8 cellular contexts compared by ENCODE assay signal in genomic region chr1:40951943-40952743, GRCh38. TPM values are rescaled to one million over a fixed set of nuclear protein-coding genes. Genes with fewer than 3 reads are reported as not detected.
DNase-seq lines count a peak whose midpoint lies in the region; ATAC-seq, FAIRE-seq and TF ChIP-seq lines count a peak whose summit lies in the region.

No MANE protein-coding gene starts in this region.

- peaks cover 6% of the 10 kb centered on the region for H3K4me1 ChIP-seq in endothelial cell of umbilical vein (ENCODE audit: control insufficient read depth, extremely low read depth, insufficient read depth, low read length)

- TF ChIP-seq CTCF in endothelial cell of umbilical vein (IDR thresholded peaks at IDR 0.05; ENCODE audit: extremely low read depth in 1 of 2, insufficient read depth in 1 of 2, low read depth in 1 of 2, low read length in 2 of 2): peak; percentile 93 to 97

- BruUV-seq in endothelial cell of umbilical vein (replicated peaks; lab: Mats Ljungman, UMichigan): no TSS peak

- H3K4me1 Mint-ChIP-seq in naive B cell: peaks cover 9 to 15% (median 10%) of the 10 kb centered on the region in 3 donors
- peaks cover 19% of the 10 kb centered on the region for H3K4me1 Mint-ChIP-seq in stimulated activated effector memory CD8-positive, alpha-beta T cell treated with anti-CD3 and anti-CD28 coated beads, Interleukin-12 subunit alpha, Interleukin-12 subunit beta, amount 100 ng/mL, for 72 hours

- no peak overlapping the region for H3K4me3 ChIP-seq in H7 (ENCODE audit: insufficient read depth, low read depth, low read length)
- H3K4me3 ChIP-seq in endothelial cell of umbilical vein (replicated peaks in 1 of 3; ENCODE audit: insufficient read depth in 1 of 3, low read depth in 1 of 3, low read length in 3 of 3): no peak overlapping the region

- POLR2A ChIA-PET in endothelial cell of umbilical vein (lab: Charles Lee): interaction anchor here (1.4 kb wide), 1 partner anchor 90 kb away, joined by 3 read pairs; the partner anchor contains the start of gene CITED4

- H3K9ac ChIP-seq in endothelial cell of umbilical vein (replicated peaks; ENCODE audit: extremely low read depth, insufficient read depth, low read length): no peak overlapping the region

- H3K36me3 Mint-ChIP-seq in naive B cell: no peaks in the 10 kb centered on the region
- H3K36me3 Mint-ChIP-seq in stimulated activated effector memory CD8-positive, alpha-beta T cell treated with anti-CD3 and anti-CD28 coated beads, Interleukin-12 subunit alpha, Interleukin-12 subunit beta, amount 100 ng/mL, for 72 hours: no peaks in the 10 kb centered on the region

- H3K9me3 Mint-ChIP-seq in naive B cell: peaks cover 0 to 5% (median 0%) of the 10 kb centered on the region in 7 donors
- H3K9me3 Mint-ChIP-seq in stimulated activated effector memory CD8-positive, alpha-beta T cell treated with anti-CD3 and anti-CD28 coated beads, Interleukin-12 subunit alpha, Interleukin-12 subunit beta, amount 100 ng/mL, for 72 hours: no peaks in the 10 kb centered on the region

- peak; percentile 79 for DNase-seq in Ammon's horn (ENCODE audit: low spot score)
- DNase-seq in H7: peak; percentile 92
- DNase-seq in NCI-H526 (lab: John Stamatoyannopoulos, UW): peak; percentile 67 to 94
- peak; percentile 84 for DNase-seq in activated CD8-positive, alpha-beta memory T cell treated with anti-CD3 and anti-CD28 coated beads for 24 hours
- peak; percentile 56 for DNase-seq in endothelial cell of umbilical vein (ENCODE audit: low read depth, low spot score)
- DNase-seq in naive B cell: peak; percentile 26
- DNase-seq in stimulated activated effector memory CD8-positive, alpha-beta T cell treated with anti-CD3 and anti-CD28 coated beads, Interleukin-12 subunit alpha, Interleukin-12 subunit beta, amount 100 ng/mL, for 72 hours (ENCODE audit: low spot score in 2 of 2): peak; percentile 49 to 80

- no peaks in the 10 kb centered on the region for H3K79me2 ChIP-seq in endothelial cell of umbilical vein (ENCODE audit: control insufficient read depth, insufficient read depth, low read length)

- no peak overlapping the region for H2AFZ ChIP-seq in endothelial cell of umbilical vein (ENCODE audit: low read depth, low read length)

- ATAC-seq in naive B cell (ENCODE audit: low read depth in 2 of 2): peak; percentile 40 to 51
- peak; percentile 69 for ATAC-seq in stimulated activated effector memory CD8-positive, alpha-beta T cell treated with anti-CD3 and anti-CD28 coated beads, Interleukin-12 subunit alpha, Interleukin-12 subunit beta, amount 100 ng/mL, for 72 hours
- no peak for ATAC-seq in GM21515 (IDR thresholded peaks at IDR 0.05; ENCODE audit: unreplicated experiment)

- H3K27ac Mint-ChIP-seq in naive B cell: no peak overlapping the region
- no peak overlapping the region for H3K27ac Mint-ChIP-seq in stimulated activated effector memory CD8-positive, alpha-beta T cell treated with anti-CD3 and anti-CD28 coated beads, Interleukin-12 subunit alpha, Interleukin-12 subunit beta, amount 100 ng/mL, for 72 hours

- dilution Hi-C loops in endothelial cell of umbilical vein (cut with MboI; ENCODE audit: extremely low pct_ligation_motif_present, low sequenced_read_pairs): no loop called here

- FAIRE-seq in endothelial cell of umbilical vein (lab: Jason Lieb, UNC): peak; percentile 69

- no peaks in the 10 kb centered on the region for H3K9me1 ChIP-seq in endothelial cell of umbilical vein (replicated peaks; ENCODE audit: control insufficient read depth, extremely low read depth, insufficient read depth, low read length)

- no peak for TF ChIP-seq POLR2A in endothelial cell of umbilical vein (IDR thresholded peaks at IDR 0.05; ENCODE audit: low read depth, low read length)

- H3K27me3 ChIP-seq in H7 (ENCODE audit: control insufficient read depth, insufficient read depth, low read length) (no peaks in the 10 kb centered on the region; the same call in 1 of the 2 replicates), endothelial cell of umbilical vein (ENCODE audit: control insufficient read depth in 2 of 2, insufficient read depth in 2 of 2, low read length in 2 of 2) (peaks cover 2 to 14% of the 10 kb centered on the region in 2 experiments)

- intact Hi-C loops in endothelial cell of umbilical vein (cut with micrococcal nuclease): loop anchor here (1.0 kb wide), 4 partner anchors 104 to 340 kb away; no protein-coding TSS in a partner anchor

- H3K4me3 Mint-ChIP-seq in naive B cell: peak overlapping the region in 1 of 8 donors; percentile 12
- H3K4me3 Mint-ChIP-seq in stimulated activated effector memory CD8-positive, alpha-beta T cell treated with anti-CD3 and anti-CD28 coated beads, Interleukin-12 subunit alpha, Interleukin-12 subunit beta, amount 100 ng/mL, for 72 hours: no peak overlapping the region

- no peaks in the 10 kb centered on the region for H4K20me1 ChIP-seq in endothelial cell of umbilical vein (replicated peaks; ENCODE audit: control insufficient read depth, extremely low read depth, insufficient read depth, low read length)

- CTCF ChIA-PET in endothelial cell of umbilical vein (lab: Charles Lee): interaction anchor here (0.6 to 19.5 kb wide), 50 partner anchors 8 to 420 kb away, joined by 3 to 898 read pairs (median 4); partner anchors contain the start of genes CITED4, NFYC and ZNF684

- H3K27me3 Mint-ChIP-seq in naive B cell: peaks cover 34 to 49% (median 40%) of the 10 kb centered on the region in 3 donors

- no peaks in the 10 kb centered on the region for H3K36me3 ChIP-seq in H7 (replicated peaks; ENCODE audit: control insufficient read depth, insufficient read depth, low read length)
- H3K36me3 ChIP-seq in endothelial cell of umbilical vein (ENCODE audit: control insufficient read depth in 2 of 2, extremely low read depth in 1 of 2, insufficient read depth in 2 of 2, low read length in 2 of 2): no peaks in the 10 kb centered on the region

- no peak overlapping the region for H3K4me2 ChIP-seq in endothelial cell of umbilical vein (ENCODE audit: insufficient read depth, low read length)

- no peaks in the 10 kb centered on the region for H3K9me3 ChIP-seq in endothelial cell of umbilical vein (replicated peaks; ENCODE audit: control insufficient read depth, insufficient read depth, low read length)

- no peak overlapping the region for H3K27ac ChIP-seq in endothelial cell of umbilical vein (ENCODE audit: insufficient read depth, low read depth, low read length)

TF ChIP-seq in endothelial cell of umbilical vein, 7 proteins besides CTCF, POLR2A, EP300 and RAD21:
- TF ChIP-seq JUN (IDR thresholded peaks at IDR 0.05; ENCODE audit: borderline replicate concordance, insufficient read depth, insufficient read length, low read depth) (no peak), GATA2 (IDR thresholded peaks at IDR 0.05; ENCODE audit: insufficient read depth, insufficient read length, low read depth, low read length) (no peak), POLR2AphosphoS5 (IDR thresholded peaks at IDR 0.05; ENCODE audit: insufficient read depth, low read depth, low read length) (no peak), FOS (IDR thresholded peaks at IDR 0.05; ENCODE audit: borderline replicate concordance, insufficient read depth, low read length) (no peak), MAX (IDR thresholded peaks at IDR 0.05; ENCODE audit: insufficient read depth, insufficient read length) (no peak), MYC (IDR thresholded peaks at IDR 0.05; ENCODE audit: low read depth, low read length) (no peak), EZH2 (IDR thresholded peaks at IDR 0.05; ENCODE audit: borderline replicate concordance, low read depth, low read length, severe bottlenecking) (no peak)

RNA-seq across cellular contexts. Expression of gene CTPS1, which starts 27.4 kb away (rescaled TPM):
- total RNA-seq in H7 (2014; rRNA removed; shearing (Covaris generic)): 68.0 and 81.9 TPM in 2 replicates
- total RNA-seq in endothelial cell of umbilical vein: 63.8 and 65.8 TPM in 2 replicates
- 19.2 and 24.9 TPM in 2 replicates for polyA plus RNA-seq in endothelial cell of umbilical vein
- polyA plus RNA-seq in endothelial cell of umbilical vein (2011; cell fraction: cytosol; rRNA removed): 30.0 and 40.4 TPM in 2 replicates
- 86.3 and 112 TPM in 2 replicates for polyA plus RNA-seq in endothelial cell of umbilical vein (2011; cell fraction: nucleus; rRNA removed)
- 45.4 and 52.0 TPM in 2 replicates for polyA plus RNA-seq in endothelial cell of umbilical vein (2012)
- polyA minus RNA-seq in endothelial cell of umbilical vein: 44.4 and 46.0 TPM in 2 replicates
- 49.9 TPM for polyA minus RNA-seq in endothelial cell of umbilical vein (2011; cell fraction: cytosol; rRNA and poly(A)+ RNA removed)
- polyA minus RNA-seq in endothelial cell of umbilical vein (2011; cell fraction: nucleus; rRNA and poly(A)+ RNA removed): 54.9 and 77.7 TPM in 2 replicates
- polyA plus RNA-seq in naive B cell (ENCODE audit: low read depth in 6 of 6): 10 to 100 TPM; 13.8 to 18.0 (median 15.8) TPM

Comparison
In these comparisons a context has a peak if more than half of its experiments do, and no peak if none do; other contexts are left out.
1. DNase-seq: peak in every context shown above with its lines; median percentile 92 in H7; 84 in activated CD8-positive, alpha-beta memory T cell treated with anti-CD3 and anti-CD28 coated beads for 24 hours; 80 in NCI-H526; 79 in Ammon's horn; 64 in stimulated activated effector memory CD8-positive, alpha-beta T cell treated with anti-CD3 and anti-CD28 coated beads, Interleukin-12 subunit alpha, Interleukin-12 subunit beta, amount 100 ng/mL, for 72 hours; 56 in endothelial cell of umbilical vein; 26 in naive B cell.